ENCODE assay signal across 1 cellular context in genomic region chr13:49443689-49444516, GRCh38.
TF ChIP-seq lines count a peak whose summit lies in the region.

Gene CAB39L, minus strand, starts transcription at chr13:49444064. Its CDS starts 61,154 bp downstream, at chr13:49382910.
Gene SETDB2, plus strand, starts transcription at chr13:49444274. Its CDS starts 7,620 bp downstream, at chr13:49451894.

TF ChIP-seq in K562, 482 proteins besides CTCF, POLR2A, EP300 and RAD21 (continued from another document and continues in another):
- TF ChIP-seq RREB1 (CRISPR knock-in tag; IDR thresholded peaks at IDR 0.05) (no peak), FOXK2 (conservative IDR thresholded peaks at IDR 0.05 in 1 of 2, IDR thresholded peaks at IDR 0.05 in 1 of 2; ENCODE audit: low read depth in 2 of 2) (peak; percentile 27 to 45; a peak in 1 of 4 replicates), ZBTB11 (CRISPR knock-in tag; IDR thresholded peaks at IDR 0.05) (peak in 1 of 3 experiments; percentile 45; a peak in 1 of 6 replicates), ARHGAP35 (IDR thresholded peaks at IDR 0.05; ENCODE audit: partially characterized antibody) (peak; percentile 68), ATF7 (IDR thresholded peaks at IDR 0.05) (peak; percentile 67), CHAMP1 (IDR thresholded peaks at IDR 0.05) (peak; percentile 73), NRF1 (conservative IDR thresholded peaks at IDR 0.05 in 1 of 2, IDR thresholded peaks at IDR 0.05 in 1 of 2) (peak; percentile 88 to 90), CREM (IDR thresholded peaks at IDR 0.05; ENCODE audit: low read depth) (peak; percentile 81), SUPT5H (IDR thresholded peaks at IDR 0.05) (peak; percentile 72), ESRRA (IDR thresholded peaks at IDR 0.05; ENCODE audit: borderline replicate concordance, low read depth) (peak; percentile 30; the same call in 1 of the 2 replicates), E2F3 (CRISPR knock-in tag; IDR thresholded peaks at IDR 0.05) (no peak), HNRNPL (IDR thresholded peaks at IDR 0.05; ENCODE audit: low read depth, low read length) (peak; percentile 25; the same call in 1 of the 2 replicates), ZNF639 (CRISPR knock-in tag; conservative IDR thresholded peaks at IDR 0.05 in 1 of 2, IDR thresholded peaks at IDR 0.05 in 1 of 2) (peak in 1 of 2 experiments; percentile 72; a peak in 2 of 4 replicates), SFPQ (IDR thresholded peaks at IDR 0.05; ENCODE audit: low read depth, low read length) (no peak), RBBP5 (IDR thresholded peaks at IDR 0.05; ENCODE audit: borderline replicate concordance, insufficient read depth, low read length, poor library complexity, severe bottlenecking) (peak; percentile 70), VEZF1 (CRISPR knock-in tag; IDR thresholded peaks at IDR 0.05) (peak; percentile 75), IRF2 (CRISPR knock-in tag; IDR thresholded peaks at IDR 0.05) (no peak), PRPF4 (IDR thresholded peaks at IDR 0.05; ENCODE audit: insufficient read depth, low read depth, low read length, poor library complexity, severe bottlenecking) (no peak), HBP1 (CRISPR knock-in tag; IDR thresholded peaks at IDR 0.05) (peak; percentile 56; the same call in 1 of the 2 replicates), PHF20 (IDR thresholded peaks at IDR 0.05; ENCODE audit: partially characterized antibody) (peak; percentile 34), NFRKB (IDR thresholded peaks at IDR 0.05; ENCODE audit: low read depth) (peak; percentile 98), CXXC5 (CRISPR knock-in tag; IDR thresholded peaks at IDR 0.05) (peak; percentile 68), SRF (CRISPR knock-in tag; IDR thresholded peaks at IDR 0.05) (0 out of 4 replicates have a peak, but pooled peaks of 1 of the 2 experiments have one; percentile 29), ARID3A (IDR thresholded peaks at IDR 0.05; ENCODE audit: borderline replicate concordance, low read depth, low read length) (no peak), FOXK1 (CRISPR knock-in tag; IDR thresholded peaks at IDR 0.05; ENCODE audit: borderline replicate concordance) (peak; percentile 78; the same call in 1 of the 2 replicates), RAD51 (IDR thresholded peaks at IDR 0.05; ENCODE audit: borderline replicate concordance, low read depth) (no peak)
